39 cellular contexts compared by ENCODE assay signal in the genomic region with DNA sequence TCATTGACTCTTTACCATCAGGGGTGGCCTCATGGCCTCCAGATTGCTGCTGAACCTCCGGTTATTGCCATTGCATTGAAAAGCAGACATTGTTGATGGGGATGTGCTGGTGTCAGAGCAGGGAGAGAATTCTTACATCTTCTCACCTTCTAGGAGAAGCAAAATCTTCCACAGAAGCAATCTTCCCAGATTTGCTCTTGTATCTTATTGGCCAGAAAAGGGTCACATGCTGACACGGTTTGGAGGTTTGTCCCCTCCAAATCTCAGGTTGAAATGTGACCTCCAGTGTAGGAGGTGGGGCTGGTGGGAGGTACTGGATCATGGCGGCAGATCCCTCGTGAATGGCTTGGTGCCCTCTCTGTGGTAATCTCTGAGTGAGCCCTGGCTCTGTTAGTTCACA. TPM values are rescaled to one million over a fixed set of nuclear protein-coding genes. Genes with fewer than 3 reads are reported as not detected.
"Had no signal": no experiment of that assay in that cellular context is flagged by ENCODE, and none has a peak within 500 bp of the region (broad histone marks: within the 10 kb centered on the region; RNA-seq: fewer than 3 reads in every experiment).

No MANE protein-coding gene starts in this region.

- H3K9me3 Mint-ChIP-seq: activated CD4-positive, alpha-beta T cell treated with anti-CD3 and anti-CD28 coated beads, Interleukin-2, amount 10 ng/mL, durations not matched to agents 7 days and 5 days; activated naive CD4-positive, alpha-beta T cell treated with anti-CD3 and anti-CD28 coated beads, Interleukin-2, amount 10 ng/mL, durations not matched to agents 7 days and 5 days; activated naive CD8-positive, alpha-beta T cell treated with anti-CD3 and anti-CD28 coated beads, Interleukin-2, amount 50 U/mL, for 24 hours; activated T-cell treated with anti-CD3 and anti-CD28 coated beads, Interleukin-2, amount 50 U/mL, for 24 hours; activated T-helper 2 cell treated with anti-CD3 and anti-CD28 coated beads, Interferon-gamma antibody, Interleukin-2, Interleukin-4, amounts not matched to agents 10 μg/mL and 5 μg/mL and 100 μg/mL, durations not matched to agents 14 hours and 24 hours and 36 hours; central memory CD8-positive, alpha-beta T cell; T-helper 2 cell treated with Interferon-gamma antibody and Interleukin-4, amounts not matched to agents 5 μg/mL and 100 μg/mL, for 36 hours had no signal

- DNase-seq: activated CD4-positive, alpha-beta memory T cell treated with anti-CD3 and anti-CD28 coated beads, Interleukin-2, amount 10 ng/mL, durations not matched to agents 7 days and 5 days; activated CD4-positive, alpha-beta T cell treated with anti-CD3 and anti-CD28 coated beads for 1 hour; activated CD4-positive, alpha-beta T cell treated with anti-CD3 and anti-CD28 coated beads for 36 hours; activated CD4-positive, alpha-beta T cell treated with anti-CD3 and anti-CD28 coated beads for 48 hours; activated CD4-positive, alpha-beta T cell treated with anti-CD3 and anti-CD28 coated beads, Interleukin-2, amount 10 ng/mL, durations not matched to agents 7 days and 5 days; activated CD4-positive, alpha-beta T cell treated with anti-CD3 and anti-CD28 coated beads, Interleukin-2, amount 50 U/mL, for 48 hours; activated CD4-positive, CD25-positive, alpha-beta regulatory T cell; activated CD8-positive, alpha-beta memory T cell treated with anti-CD3 and anti-CD28 coated beads for 24 hours; activated CD8-positive, alpha-beta memory T cell treated with anti-CD3 and anti-CD28 coated beads, Interleukin-2, amount 50 U/mL, for 4 hours; activated CD8-positive, alpha-beta T cell treated with anti-CD3 and anti-CD28 coated beads, Interleukin-2, amount 10 ng/mL, durations not matched to agents 7 days and 5 days; activated effector memory CD4-positive, alpha-beta T cell treated with Interleukin-2 at 50 U/mL for 16 hours; activated gamma-delta T cell; activated naive CD4-positive, alpha-beta T cell treated with anti-CD3 and anti-CD28 coated beads, Interleukin-2, amount 10 ng/mL, durations not matched to agents 7 days and 5 days; activated naive CD4-positive, alpha-beta T cell treated with Interleukin-2 at 50 U/mL for 16 hours; activated naive CD8-positive, alpha-beta T cell treated with anti-CD3 and anti-CD28 coated beads, Interleukin-2, amount 10 ng/mL, durations not matched to agents 7 days and 5 days; activated naive CD8-positive, alpha-beta T cell treated with anti-CD3 and anti-CD28 coated beads, Interleukin-2, amount 50 U/mL, for 24 hours; activated T-cell treated with anti-CD3 and anti-CD28 coated beads, Interleukin-2, amount 50 U/mL, for 24 hours; activated T-cell treated with anti-CD3 and anti-CD28 coated beads, Interleukin-2, amount 50 U/mL, for 48 hours; amygdala; anterior cingulate cortex; caudate nucleus; cerebellar nuclear complex; SW 1271; T-helper 1 cell; T-helper 2 cell; T-helper 9 cell had no signal

- H3K36me3 ChIP-seq: ascending aorta, cardiac muscle cell had no signal

- FAIRE-seq: bronchial epithelial cell, TTC549 had no signal

- H3K27me3 Mint-ChIP-seq: activated CD4-positive, alpha-beta memory T cell treated with anti-CD3 and anti-CD28 coated beads, Interleukin-2, amount 10 ng/mL, durations not matched to agents 7 days and 5 days; activated CD4-positive, alpha-beta T cell treated with anti-CD3 and anti-CD28 coated beads, Interleukin-2, amount 10 ng/mL, durations not matched to agents 7 days and 5 days; activated naive CD4-positive, alpha-beta T cell treated with anti-CD3 and anti-CD28 coated beads, Interleukin-2, amount 10 ng/mL, durations not matched to agents 7 days and 5 days; activated naive CD4-positive, alpha-beta T cell treated with anti-CD3 and anti-CD28 coated beads, Interleukin-2, amount 50 U/mL, for 24 hours; activated naive CD8-positive, alpha-beta T cell; activated naive CD8-positive, alpha-beta T cell treated with anti-CD3 and anti-CD28 coated beads, Interleukin-2, amount 10 ng/mL, durations not matched to agents 7 days and 5 days; activated naive CD8-positive, alpha-beta T cell treated with anti-CD3 and anti-CD28 coated beads, Interleukin-2, amount 50 U/mL, for 24 hours; activated T-cell treated with anti-CD3 and anti-CD28 coated beads, Interleukin-2, amount 50 U/mL, for 24 hours; brain; central memory CD8-positive, alpha-beta T cell had no signal

- ATAC-seq: activated CD4-positive, alpha-beta T cell treated with anti-CD3 and anti-CD28 coated beads for 36 hours; activated CD4-positive, CD25-positive, alpha-beta regulatory T cell treated with anti-CD3 and anti-CD28 coated beads, Interleukin-2, amount 50 U/mL, for 24 hours; activated CD8-positive, alpha-beta T cell treated with anti-CD3 and anti-CD28 coated beads, Interleukin-2, amount 10 ng/mL, durations not matched to agents 7 days and 5 days; activated naive CD8-positive, alpha-beta T cell treated with anti-CD3 and anti-CD28 coated beads, Interleukin-2, amount 50 U/mL, for 24 hours had no signal

- H3K27me3 ChIP-seq: ascending aorta, cardiac muscle cell had no signal

- H3K36me3 Mint-ChIP-seq: activated naive CD4-positive, alpha-beta T cell treated with anti-CD3 and anti-CD28 coated beads, Interleukin-2, amount 10 ng/mL, durations not matched to agents 7 days and 5 days; activated naive CD8-positive, alpha-beta T cell; activated naive CD8-positive, alpha-beta T cell treated with anti-CD3 and anti-CD28 coated beads, Interleukin-2, amount 10 ng/mL, durations not matched to agents 7 days and 5 days had no signal

- H3K9me3 ChIP-seq: ascending aorta had no signal

- H3K27ac Mint-ChIP-seq: activated CD4-positive, alpha-beta memory T cell treated with anti-CD3 and anti-CD28 coated beads, Interleukin-2, amount 10 ng/mL, durations not matched to agents 7 days and 5 days; activated CD4-positive, alpha-beta T cell treated with anti-CD3 and anti-CD28 coated beads for 36 hours; activated CD4-positive, alpha-beta T cell treated with anti-CD3 and anti-CD28 coated beads, Interleukin-2, amount 10 ng/mL, durations not matched to agents 7 days and 5 days; activated CD8-positive, alpha-beta T cell treated with anti-CD3 and anti-CD28 coated beads, Interleukin-2, amount 10 ng/mL, durations not matched to agents 7 days and 5 days; activated naive CD4-positive, alpha-beta T cell treated with anti-CD3 and anti-CD28 coated beads, Interleukin-2, amount 10 ng/mL, durations not matched to agents 7 days and 5 days; activated naive CD4-positive, alpha-beta T cell treated with anti-CD3 and anti-CD28 coated beads, Interleukin-2, amount 50 U/mL, for 24 hours; activated naive CD8-positive, alpha-beta T cell; activated naive CD8-positive, alpha-beta T cell treated with anti-CD3 and anti-CD28 coated beads, Interleukin-2, amount 10 ng/mL, durations not matched to agents 7 days and 5 days; activated naive CD8-positive, alpha-beta T cell treated with anti-CD3 and anti-CD28 coated beads, Interleukin-2, amount 50 U/mL, for 24 hours; activated T-cell treated with anti-CD3 and anti-CD28 coated beads, Interleukin-2, amount 50 U/mL, for 24 hours; activated T-helper 2 cell treated with anti-CD3 and anti-CD28 coated beads, Interferon-gamma antibody, Interleukin-2, Interleukin-4, amounts not matched to agents 10 μg/mL and 5 μg/mL and 100 μg/mL, durations not matched to agents 14 hours and 24 hours and 36 hours; brain; T-helper 1 cell treated with Interleukin-12 subunit alpha and Interleukin-12 subunit beta and Interleukin-4 antibody, amounts not matched to agents 30 μg/mL and 1 μg/mL, for 36 hours; T-helper 2 cell treated with Interferon-gamma antibody and Interleukin-4, amounts not matched to agents 5 μg/mL and 100 μg/mL, for 36 hours had no signal

- H3K27ac ChIP-seq: ascending aorta, cardiac muscle cell, VCaP had no signal

- H3K4me3 Mint-ChIP-seq: activated CD4-positive, alpha-beta memory T cell treated with anti-CD3 and anti-CD28 coated beads, Interleukin-2, amount 10 ng/mL, durations not matched to agents 7 days and 5 days; activated CD4-positive, alpha-beta T cell treated with anti-CD3 and anti-CD28 coated beads for 36 hours; activated CD4-positive, alpha-beta T cell treated with anti-CD3 and anti-CD28 coated beads, Interleukin-2, amount 10 ng/mL, durations not matched to agents 7 days and 5 days; activated CD8-positive, alpha-beta T cell treated with anti-CD3 and anti-CD28 coated beads, Interleukin-2, amount 10 ng/mL, durations not matched to agents 7 days and 5 days; activated naive CD4-positive, alpha-beta T cell treated with anti-CD3 and anti-CD28 coated beads, Interleukin-2, amount 10 ng/mL, durations not matched to agents 7 days and 5 days; activated naive CD4-positive, alpha-beta T cell treated with anti-CD3 and anti-CD28 coated beads, Interleukin-2, amount 50 U/mL, for 24 hours; activated naive CD8-positive, alpha-beta T cell; activated naive CD8-positive, alpha-beta T cell treated with anti-CD3 and anti-CD28 coated beads, Interleukin-2, amount 10 ng/mL, durations not matched to agents 7 days and 5 days; activated naive CD8-positive, alpha-beta T cell treated with anti-CD3 and anti-CD28 coated beads, Interleukin-2, amount 50 U/mL, for 24 hours; activated T-cell treated with anti-CD3 and anti-CD28 coated beads, Interleukin-2, amount 50 U/mL, for 24 hours; brain; central memory CD8-positive, alpha-beta T cell; T-helper 1 cell treated with Interleukin-12 subunit alpha and Interleukin-12 subunit beta and Interleukin-4 antibody, amounts not matched to agents 30 μg/mL and 1 μg/mL, for 36 hours; T-helper 2 cell treated with Interferon-gamma antibody and Interleukin-4, amounts not matched to agents 5 μg/mL and 100 μg/mL, for 36 hours had no signal

- H3K4me3 ChIP-seq: ascending aorta, cardiac muscle cell had no signal

RNA-seq across cellular contexts. Expression of gene SLC13A3, which starts 27.3 kb away (rescaled TPM):
- total RNA-seq: activated CD4-positive, alpha-beta memory T cell treated with anti-CD3 and anti-CD28 coated beads, Interleukin-2, amount 10 ng/mL, durations not matched to agents 7 days and 5 days; activated CD8-positive, alpha-beta T cell treated with anti-CD3 and anti-CD28 coated beads, Interleukin-2, amount 10 ng/mL, durations not matched to agents 7 days and 5 days; activated T-helper 2 cell treated with anti-CD3 and anti-CD28 coated beads, Interferon-gamma antibody, Interleukin-2, Interleukin-4, amounts not matched to agents 10 μg/mL and 5 μg/mL and 100 μg/mL, durations not matched to agents 14 hours and 24 hours and 36 hours; ascending aorta had no signal

RNA-seq across cellular contexts. Expression of gene SLC2A10, which starts 30.9 kb away (rescaled TPM):
- total RNA-seq: activated CD4-positive, alpha-beta memory T cell treated with anti-CD3 and anti-CD28 coated beads, Interleukin-2, amount 10 ng/mL, durations not matched to agents 7 days and 5 days; activated CD4-positive, alpha-beta T cell treated with anti-CD3 and anti-CD28 coated beads for 36 hours; activated CD4-positive, alpha-beta T cell treated with anti-CD3 and anti-CD28 coated beads, Interleukin-2, amount 10 ng/mL, durations not matched to agents 7 days and 5 days; activated CD8-positive, alpha-beta T cell treated with anti-CD3 and anti-CD28 coated beads, Interleukin-2, amount 10 ng/mL, durations not matched to agents 7 days and 5 days; activated naive CD8-positive, alpha-beta T cell treated with anti-CD3 and anti-CD28 coated beads, Interleukin-2, amount 10 ng/mL, durations not matched to agents 7 days and 5 days; activated T-helper 2 cell treated with anti-CD3 and anti-CD28 coated beads, Interferon-gamma antibody, Interleukin-2, Interleukin-4, amounts not matched to agents 10 μg/mL and 5 μg/mL and 100 μg/mL, durations not matched to agents 14 hours and 24 hours and 36 hours had no signal
